Comparison of ENCODE assay signal across 1 cellular context in the genomic region with DNA sequence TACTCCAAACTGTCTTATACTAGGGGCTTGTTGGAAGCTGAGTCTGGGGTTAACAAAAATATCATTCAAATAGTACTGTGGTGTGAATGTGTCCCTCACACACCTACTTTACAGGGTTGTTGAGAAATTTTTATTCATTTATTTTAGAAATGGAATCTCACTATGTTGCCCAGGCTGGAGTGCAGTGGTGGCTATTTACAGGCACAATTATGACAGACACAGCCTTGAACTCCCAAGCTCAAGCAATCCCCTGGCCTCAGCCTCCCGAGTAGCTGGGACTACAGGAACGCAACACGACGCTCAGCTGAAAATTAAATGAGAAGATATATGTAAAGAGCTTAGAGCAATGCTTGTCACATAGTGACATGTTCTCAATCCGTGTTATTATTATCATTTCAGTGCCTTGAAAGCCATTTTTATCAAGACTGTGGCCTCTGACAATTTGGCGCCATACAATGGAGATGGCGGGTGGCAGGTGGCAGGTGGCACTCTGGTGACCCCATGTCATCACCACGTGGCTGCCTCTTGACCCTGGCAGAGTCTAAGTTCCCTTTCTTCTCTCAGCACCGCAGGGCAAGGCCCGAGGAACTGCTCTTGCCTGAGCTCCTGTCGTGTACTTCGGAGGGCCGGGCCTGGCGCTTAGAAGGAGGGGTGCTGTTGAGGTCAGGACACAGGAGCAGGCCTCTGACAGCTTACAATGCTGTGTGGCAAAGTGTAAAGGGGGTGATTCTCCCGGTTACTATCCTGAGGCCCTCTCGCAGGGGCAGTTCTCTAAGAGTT.
TF ChIP-seq lines count a peak whose summit lies in the region.

No MANE protein-coding gene starts in this region.

TF ChIP-seq in liver, 16 proteins besides CTCF, POLR2A, EP300 and RAD21 (continued from another document):
- no peak for TF ChIP-seq RXRA (IDR thresholded peaks at IDR 0.05)
- TF ChIP-seq GABPA (IDR thresholded peaks at IDR 0.05 in 1 of 2, conservative IDR thresholded peaks at IDR 0.05 in 1 of 2) = no peak
- TF ChIP-seq EGR1 (IDR thresholded peaks at IDR 0.05; ENCODE audit: low read depth in 2 of 2) = no peak
- TF ChIP-seq ATF3 (IDR thresholded peaks at IDR 0.05) = no peak
- TF ChIP-seq, protein P1, sequence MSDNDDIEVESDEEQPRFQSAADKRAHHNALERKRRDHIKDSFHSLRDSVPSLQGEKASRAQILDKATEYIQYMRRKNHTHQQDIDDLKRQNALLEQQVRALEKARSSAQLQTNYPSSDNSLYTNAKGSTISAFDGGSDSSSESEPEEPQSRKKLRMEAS (IDR thresholded peaks at IDR 0.05) = no peak
- TF ChIP-seq FOXA2 (IDR thresholded peaks at IDR 0.05) = no peak
- no peak for TF ChIP-seq YY1 (IDR thresholded peaks at IDR 0.05)
- TF ChIP-seq SP1 (IDR thresholded peaks at IDR 0.05) = no peak
- TF ChIP-seq FOXA1 (IDR thresholded peaks at IDR 0.05) = no peak
- TF ChIP-seq NR2F2 (IDR thresholded peaks at IDR 0.05) = no peak
- no peak for TF ChIP-seq HNF4G (IDR thresholded peaks at IDR 0.05)
TF ChIP-seq in liver: peak in this region for 0.
